ENCODE assay signal across 9 cellular contexts in the genomic region with DNA sequence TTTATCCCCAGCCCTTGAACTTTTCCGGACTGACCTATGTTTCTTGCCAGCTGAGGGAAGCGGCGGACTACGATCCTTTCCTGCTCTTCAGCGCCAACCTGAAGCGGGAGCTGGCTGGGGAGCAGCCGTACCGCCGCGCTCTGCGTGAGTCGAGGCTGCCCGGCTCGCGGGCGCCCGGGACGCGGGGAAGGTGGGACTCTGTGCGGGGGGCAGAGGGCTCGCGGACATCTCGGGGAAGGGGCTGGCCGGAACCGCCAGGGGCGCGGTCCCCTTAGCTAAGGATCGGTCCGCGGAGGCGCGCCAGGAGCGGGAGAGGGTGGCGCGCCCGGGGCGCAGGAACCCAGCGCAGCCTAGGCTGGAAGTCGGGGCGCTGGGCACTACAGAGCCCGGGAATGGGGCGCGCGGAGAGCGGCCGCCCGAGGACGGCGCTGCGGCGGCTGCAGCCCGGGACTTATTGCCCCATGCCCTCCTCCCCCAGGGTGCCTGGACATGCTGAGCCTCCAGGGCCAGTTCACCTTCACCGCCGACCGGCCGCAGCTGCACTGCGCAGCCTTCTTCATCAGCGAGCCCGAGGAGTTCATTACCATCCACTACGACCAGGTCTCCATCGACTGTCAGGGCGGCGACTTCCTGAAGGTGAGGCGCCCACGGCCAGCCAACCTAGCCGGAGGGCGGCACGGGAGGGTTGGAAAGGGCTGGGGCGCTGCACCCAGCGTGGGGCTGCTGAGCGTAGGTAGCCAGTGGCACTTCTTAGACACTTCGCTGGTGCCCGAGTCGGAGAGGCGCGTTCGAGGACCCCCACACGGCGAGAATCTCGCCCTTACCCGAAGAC. TPM values are rescaled to one million over a fixed set of nuclear protein-coding genes. Genes with fewer than 3 reads are reported as not detected.
DNase-seq lines count a peak whose midpoint lies in the region; ATAC-seq and TF ChIP-seq lines count a peak whose summit lies in the region.
"Had no signal": no experiment of that assay in that cellular context is flagged by ENCODE, and none has a peak within 500 bp of the region (broad histone marks: within the 10 kb centered on the region; RNA-seq: fewer than 3 reads in every experiment).

No MANE protein-coding gene starts in this region.

- no peaks in the 10 kb centered on the region for H4K20me1 ChIP-seq in GM23248 (ENCODE audit: insufficient read depth)
- H4K20me1 ChIP-seq in hepatocyte (ENCODE audit: insufficient read depth, poor library complexity, severe bottlenecking), result no peaks in the 10 kb centered on the region

- no peak overlapping the region for H3K9ac ChIP-seq in GM23248

- peak overlapping the region; percentile 51; the same call in 1 of the 2 replicates for H3K4me3 ChIP-seq in GM23248
- H3K4me3 ChIP-seq in hepatocyte, result peak overlapping the region; percentile 42
- peak overlapping the region; percentile 54 for H3K4me3 ChIP-seq in retinal pigment epithelial cell (ENCODE audit: low read length)

- H3K4me1 ChIP-seq in GM23248 (ENCODE audit: insufficient read depth), result no peaks in the 10 kb centered on the region
- H3K4me1 ChIP-seq in hepatocyte (ENCODE audit: insufficient read depth), result peaks cover 7% of the 10 kb centered on the region

- H3K4me3 Mint-ChIP-seq in activated naive CD8-positive, alpha-beta T cell treated with anti-CD3 and anti-CD28 coated beads for 36 hours, result no peak overlapping the region
- H3K4me3 Mint-ChIP-seq in natural killer cell, result no peak overlapping the region

- no peaks in the 10 kb centered on the region for H3F3A ChIP-seq in GM23248 (ENCODE audit: insufficient read depth)

- no peaks in the 10 kb centered on the region for H3K36me3 Mint-ChIP-seq in activated naive CD8-positive, alpha-beta T cell treated with anti-CD3 and anti-CD28 coated beads for 36 hours
- H3K36me3 Mint-ChIP-seq in natural killer cell, result no peaks in the 10 kb centered on the region

- peaks cover 56% of the 10 kb centered on the region for H3K27me3 ChIP-seq in GM23248 (replicated peaks; ENCODE audit: insufficient read depth)
- H3K27me3 ChIP-seq in hepatocyte, result peaks cover 45% of the 10 kb centered on the region

- intact Hi-C loops in natural killer cell (cut with micrococcal nuclease), result no loop called here

- H3K27ac Mint-ChIP-seq in activated naive CD8-positive, alpha-beta T cell treated with anti-CD3 and anti-CD28 coated beads for 36 hours, result no peak overlapping the region
- H3K27ac Mint-ChIP-seq in natural killer cell, result no peak overlapping the region

- DNase-seq in GM23248 (peak; percentile 29), hepatocyte (ENCODE audit: low spot score) (peak; percentile 22), retinal pigment epithelial cell (ENCODE audit: low read depth) (no peak), CD1c-positive myeloid dendritic cell (ENCODE audit: extremely low spot score) (no peak), natural killer cell (no peak)
- DNase-seq in activated naive CD8-positive, alpha-beta T cell treated with anti-CD3 and anti-CD28 coated beads for 36 hours, result peak; percentile 4

- H3K27ac ChIP-seq in GM23248, result no peak overlapping the region
- H3K27ac ChIP-seq in hepatocyte, result no peak overlapping the region
- H3K27ac ChIP-seq: neutrophil had no signal

- TF ChIP-seq CTCF in hepatocyte (IDR thresholded peaks at IDR 0.05; ENCODE audit: poor library complexity) (no peak), retinal pigment epithelial cell (conservative IDR thresholded peaks at IDR 0.05; ENCODE audit: low read depth, low read length) (no peak), natural killer cell (IDR thresholded peaks at IDR 0.05) (no peak)

- in situ Hi-C loops in GM23248 (cut with MboI), result no loop called here

- no peaks in the 10 kb centered on the region for H3K9me3 Mint-ChIP-seq in activated naive CD8-positive, alpha-beta T cell treated with anti-CD3 and anti-CD28 coated beads for 36 hours
- H3K9me3 Mint-ChIP-seq in natural killer cell, result no peaks in the 10 kb centered on the region

- ATAC-seq in natural killer cell (no peak), HG03432 (IDR thresholded peaks at IDR 0.05; ENCODE audit: unreplicated experiment) (no peak), HG03095 (IDR thresholded peaks at IDR 0.05; ENCODE audit: unreplicated experiment) (no peak)

- H3K4me1 Mint-ChIP-seq in activated naive CD8-positive, alpha-beta T cell treated with anti-CD3 and anti-CD28 coated beads for 36 hours, result peaks cover 11% of the 10 kb centered on the region
- H3K4me1 Mint-ChIP-seq in natural killer cell, result peaks cover 0 to 4% of the 10 kb centered on the region in 2 donors

- H3K4me2 ChIP-seq in GM23248 (ENCODE audit: unreplicated experiment), result peak overlapping the region; percentile 42
- peak overlapping the region; percentile 98 for H3K4me2 ChIP-seq in hepatocyte

- 5 to 6% methylated on average over 55 to 65 of the region's 81 CpGs for WGBS in GM23248 (ENCODE audit: low coverage in 1 of 2, low lambda C conversion rate in 2 of 2, missing lambda C conversion rate in 2 of 2), 2 experiments
- 3% methylated on average over 61 of the region's 81 CpGs for WGBS in hepatocyte (ENCODE audit: low lambda C conversion rate, missing lambda C conversion rate)

- H3K9me3 ChIP-seq in GM23248 (ENCODE audit: low read depth), result no peaks in the 10 kb centered on the region
- H3K9me3 ChIP-seq in hepatocyte (ENCODE audit: low read depth), result no peaks in the 10 kb centered on the region
- H3K9me3 ChIP-seq: neutrophil had no signal

- H2AFZ ChIP-seq in GM23248 (no peak overlapping the region), hepatocyte (peak overlapping the region; percentile 71)

- peaks cover 62% of the 10 kb centered on the region for H3K27me3 Mint-ChIP-seq in activated naive CD8-positive, alpha-beta T cell treated with anti-CD3 and anti-CD28 coated beads for 36 hours
- H3K27me3 Mint-ChIP-seq in natural killer cell (ENCODE audit: low read depth in 2 of 2), result peaks cover 32 to 61% of the 10 kb centered on the region in 2 donors

- no peaks in the 10 kb centered on the region for H3K36me3 ChIP-seq in GM23248 (ENCODE audit: low read depth)
- no peaks in the 10 kb centered on the region for H3K36me3 ChIP-seq in hepatocyte (replicated peaks; ENCODE audit: insufficient read depth, low read depth)
- H3K36me3 ChIP-seq: neutrophil had no signal

- H3K9me2 ChIP-seq in GM23248 (ENCODE audit: insufficient read depth), result no peaks in the 10 kb centered on the region
- no peaks in the 10 kb centered on the region for H3K9me2 ChIP-seq in hepatocyte (replicated peaks; ENCODE audit: insufficient read depth)

- H3K79me2 ChIP-seq in GM23248 (ENCODE audit: insufficient read depth) (no peaks in the 10 kb centered on the region), hepatocyte (no peaks in the 10 kb centered on the region)

RNA-seq across cellular contexts. Expression of gene CRHBP, which starts 0.9 kb away (rescaled TPM):
- not detected in 2 replicates for total RNA-seq in GM23248 (2014; rRNA removed; shearing (Covaris generic))
- polyA plus RNA-seq in GM23248 (2016; fragmentation: Nextera tagmentation; extraction: Ambion mirVana) (not detected in 2 replicates), hepatocyte (0.37 and 0.77 TPM in 2 replicates)
- total RNA-seq in activated naive CD8-positive, alpha-beta T cell treated with anti-CD3 and anti-CD28 coated beads for 36 hours, result not detected
- total RNA-seq in hepatocyte (0.80 and 5.0 TPM in 2 replicates), natural killer cell (under 1 TPM in 2 of 3 donors, not detected in 1; 0.31 to 0.84 TPM)

Comparison
In these comparisons a context has a peak if more than half of its experiments do, and no peak if none do; other contexts are left out.
1. DNase-seq: peak in GM23248 (single experiment), activated naive CD8-positive, alpha-beta T cell treated with anti-CD3 and anti-CD28 coated beads for 36 hours (single experiment) and hepatocyte (single experiment); none in retinal pigment epithelial cell (single experiment), CD1c-positive myeloid dendritic cell (single experiment) and natural killer cell (single experiment).
2. Peak in every context shown above with its lines, with median percentiles within 50 percentile points of each other: H3K4me3 ChIP-seq.